ENCODE assay signal across 27 cellular contexts in genomic region chr20:59597240-59597639, GRCh38. TPM values are rescaled to one million over a fixed set of nuclear protein-coding genes. Genes with fewer than 3 reads are reported as not detected.
"Had no signal": no experiment of that assay in that cellular context is flagged by ENCODE, and none has a peak within 500 bp of the region (broad histone marks: within the 10 kb centered on the region; RNA-seq: fewer than 3 reads in every experiment).

No MANE protein-coding gene starts in this region.

- DNase-seq: kidney glomerular epithelial cell; left cardiac atrium; lower lobe of right lung; mammary epithelial cell; mesenchymal stem cell; naive thymus-derived CD8-positive, alpha-beta T cell; nucleus accumbens; retina; right cardiac atrium; sigmoid colon; small intestine; spleen; stimulated activated CD4-positive, alpha-beta T cell treated with anti-CD3 and anti-CD28 coated beads, Interleukin-4, amount 100 ng/mL, for 24 hours; stimulated activated naive CD4-positive, alpha-beta T cell; tibial artery; trophoblast cell; upper lobe of right lung had no signal

- H3K4me1 ChIP-seq: lower lobe of right lung, pancreas, prostate gland, sigmoid colon, suprapubic skin, tibial artery, upper lobe of right lung had no signal

- ATAC-seq: left cardiac atrium; left lobe of liver; lower lobe of right lung; naive thymus-derived CD8-positive, alpha-beta T cell; pancreas; stimulated activated effector memory CD8-positive, alpha-beta T cell treated with anti-CD3 and anti-CD28 coated beads, Interleukin-12 subunit alpha, Interleukin-12 subunit beta, amount 100 ng/mL, for 72 hours had no signal

- H3K9me3 ChIP-seq: lower lobe of right lung, pancreas, prostate gland, sigmoid colon, spleen, suprapubic skin, thoracic aorta, tibial artery, upper lobe of right lung had no signal

- H3K4me2 ChIP-seq: hepatocyte had no signal

- H3K27ac ChIP-seq: hepatocyte, lower lobe of right lung, pancreas, prostate gland, sigmoid colon, spleen, suprapubic skin, thoracic aorta, tibial artery, upper lobe of right lung had no signal

- FAIRE-seq: keratinocyte, pancreas, small intestine, urothelium cell line had no signal

- H2AFZ ChIP-seq: hepatocyte had no signal

- H3K36me3 ChIP-seq: lower lobe of right lung, pancreas, prostate gland, sigmoid colon, spleen, suprapubic skin, thoracic aorta, tibial artery, upper lobe of right lung had no signal

- H3K4me3 ChIP-seq: hepatocyte, lower lobe of right lung, pancreas, prostate gland, sigmoid colon, spleen, suprapubic skin, thoracic aorta, tibial artery, upper lobe of right lung had no signal

- H3K79me2 ChIP-seq: hepatocyte had no signal

RNA-seq across cellular contexts. Expression of gene PHACTR3, which starts 7.1 kb away (rescaled TPM):
- total RNA-seq: naive thymus-derived CD8-positive, alpha-beta T cell; osteoblast; thoracic aorta had no signal
- polyA plus RNA-seq: naive thymus-derived CD8-positive, alpha-beta T cell had no signal
